In genomic region chr4:112274959-112275358, GRCh38 we compare ENCODE assay signal across 24 cellular contexts.
"Had no signal": no experiment of that assay in that cellular context is flagged by ENCODE, and none has a peak within 500 bp of the region (broad histone marks: within the 10 kb centered on the region; RNA-seq: fewer than 3 reads in every experiment).

No MANE protein-coding gene starts in this region.

- ATAC-seq: body of pancreas, K562, PC-3, SK-N-SH treated with all-trans-retinoic acid at 6 μM for 48 hours, WTC11 had no signal

- H3K4me3 Mint-ChIP-seq: WTC11 had no signal

- FAIRE-seq: bronchial epithelial cell, K562, RCC 7860 had no signal

- H3K27ac Mint-ChIP-seq: WTC11 had no signal

- DNase-seq: activated CD4-positive, alpha-beta T cell treated with anti-CD3 and anti-CD28 coated beads, Interleukin-2, amount 50 U/mL, for 1 hour; activated CD4-positive, CD25-positive, alpha-beta regulatory T cell treated with anti-CD3 and anti-CD28 coated beads, Interleukin-2, amount 50 U/mL, for 72 hours; activated gamma-delta T cell; activated naive CD4-positive, alpha-beta T cell treated with anti-CD3 and anti-CD28 coated beads, Interleukin-2, amount 50 U/mL, for 16 hours; activated T-cell treated with anti-CD3 and anti-CD28 coated beads for 4 hours; amniotic stem cell; body of pancreas; central memory CD4-positive, alpha-beta T cell; Karpas-422; MM.1S; NCI-H1105; NCI-H1436; NCI-H187; NCI-H2081; NCI-H446; NCI-H524; PC-3; SHP77; SW 1271 had no signal
